Comparison of ENCODE assay signal across 8 cellular contexts in the genomic region with DNA sequence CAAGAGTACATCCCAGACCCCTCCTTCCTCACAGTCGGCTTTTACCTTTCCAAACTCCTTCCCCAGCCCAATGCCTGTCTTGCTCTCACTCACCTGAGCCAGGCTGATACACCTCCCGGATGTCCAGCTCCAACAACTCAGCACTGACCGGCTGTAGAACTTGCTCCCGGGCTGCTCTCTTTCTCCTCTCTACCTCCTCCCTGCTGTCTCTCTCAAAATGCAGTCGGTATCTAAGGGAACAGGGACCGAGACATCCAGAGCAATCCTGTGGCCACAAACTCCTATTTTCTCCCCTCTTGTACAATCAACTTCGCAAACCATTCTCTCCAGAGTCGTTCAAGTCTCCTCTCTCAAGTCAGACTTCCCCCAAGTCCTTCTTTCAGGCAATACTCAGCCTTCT. TPM values are rescaled to one million over a fixed set of nuclear protein-coding genes. Genes with fewer than 3 reads are reported as not detected.
DNase-seq lines count a peak whose midpoint lies in the region; ATAC-seq, FAIRE-seq and TF ChIP-seq lines count a peak whose summit lies in the region.

No MANE protein-coding gene starts in this region.

- H3K27ac ChIP-seq in CD4-positive, alpha-beta memory T cell (ENCODE audit: low read depth, low read length), result peak overlapping the region; percentile 96
- peak overlapping the region; percentile 97 to 99 (median 98) for H3K27ac ChIP-seq in Peyer's patch
- H3K27ac ChIP-seq in endothelial cell of umbilical vein (ENCODE audit: insufficient read depth, low read depth, low read length), result peak overlapping the region; percentile 84
- H3K27ac ChIP-seq in osteoblast (ENCODE audit: low read depth, low read length), result peak overlapping the region; percentile 98

- peaks cover 34 to 73% of the 10 kb centered on the region in 2 donors for H3K36me3 Mint-ChIP-seq in CD4-positive, alpha-beta memory T cell

- dilution Hi-C loops in endothelial cell of umbilical vein (cut with MboI; ENCODE audit: extremely low pct_ligation_motif_present, low sequenced_read_pairs), result no loop called here

- POLR2A ChIA-PET in CD4-positive, alpha-beta memory T cell (lab: Charles Lee; ENCODE audit: partially characterized antibody), result interaction anchor here (0.6 to 8.6 kb wide), 13 partner anchors 11 to 169 kb away, joined by 3 to 133 read pairs (median 5); a partner anchor contains a TSS
- POLR2A ChIA-PET in endothelial cell of umbilical vein (lab: Charles Lee), result no interaction called here

- FAIRE-seq in endothelial cell of umbilical vein (lab: Jason Lieb, UNC), result no peak
- FAIRE-seq in frontal cortex (lab: Jason Lieb, UNC), result no peak

- no peak for TF ChIP-seq CTCF in Peyer's patch (IDR thresholded peaks at IDR 0.05)
- TF ChIP-seq CTCF in endothelial cell of umbilical vein (IDR thresholded peaks at IDR 0.05; ENCODE audit: extremely low read depth in 1 of 2, insufficient read depth in 1 of 2, low read depth in 1 of 2, low read length in 2 of 2), result no peak
- no peak for TF ChIP-seq CTCF in osteoblast (IDR thresholded peaks at IDR 0.05; ENCODE audit: extremely low read depth, low read depth, low read length)

- H3K27me3 ChIP-seq in CD4-positive, alpha-beta memory T cell (ENCODE audit: insufficient read depth, low read length), result no peaks in the 10 kb centered on the region
- H3K27me3 ChIP-seq in Peyer's patch, result no peaks in the 10 kb centered on the region
- H3K27me3 ChIP-seq in endothelial cell of umbilical vein (ENCODE audit: control insufficient read depth in 2 of 2, insufficient read depth in 2 of 2, low read length in 2 of 2), result no peaks in the 10 kb centered on the region
- no peaks in the 10 kb centered on the region for H3K27me3 ChIP-seq in osteoblast (ENCODE audit: insufficient read depth, low read length)

- H3K36me3 ChIP-seq in CD4-positive, alpha-beta memory T cell (ENCODE audit: insufficient read depth, low read length), result peaks cover 42% of the 10 kb centered on the region
- peaks cover 0 to 39% (median 0%) of the 10 kb centered on the region in 3 donors for H3K36me3 ChIP-seq in Peyer's patch
- peaks cover 0 to 17% of the 10 kb centered on the region in 2 experiments for H3K36me3 ChIP-seq in endothelial cell of umbilical vein (ENCODE audit: control insufficient read depth in 2 of 2, extremely low read depth in 1 of 2, insufficient read depth in 2 of 2, low read length in 2 of 2)
- H3K36me3 ChIP-seq in osteoblast (ENCODE audit: insufficient read depth, low read length), result peaks cover 49% of the 10 kb centered on the region

- H2AFZ ChIP-seq in endothelial cell of umbilical vein (ENCODE audit: low read depth, low read length), result peak overlapping the region; percentile 94
- H2AFZ ChIP-seq in osteoblast (ENCODE audit: low read length), result peak overlapping the region; percentile 94

- H3K4me2 ChIP-seq in endothelial cell of umbilical vein (ENCODE audit: insufficient read depth, low read length) (peak overlapping the region; percentile 83), osteoblast (ENCODE audit: insufficient read depth, low read length) (peak overlapping the region; percentile 94)

- H3K27ac Mint-ChIP-seq in CD4-positive, alpha-beta memory T cell, result peak overlapping the region; percentile 97 to 100 (median 100)

- TF ChIP-seq POLR2A in Peyer's patch (IDR thresholded peaks at IDR 0.05) (no peak), endothelial cell of umbilical vein (IDR thresholded peaks at IDR 0.05; ENCODE audit: low read depth, low read length) (no peak)

- peaks cover 30% of the 10 kb centered on the region for H3K4me1 ChIP-seq in CD4-positive, alpha-beta memory T cell (ENCODE audit: insufficient read depth, low read length)
- H3K4me1 ChIP-seq in Peyer's patch (peaks cover 4 to 20% (median 8%) of the 10 kb centered on the region in 4 donors), endothelial cell of umbilical vein (ENCODE audit: control insufficient read depth, extremely low read depth, insufficient read depth, low read length) (peaks cover 19% of the 10 kb centered on the region), osteoblast (ENCODE audit: insufficient read depth, low read length) (peaks cover 18% of the 10 kb centered on the region)

- peak overlapping the region in 1 of 2 donors; percentile 47 for H3K4me3 ChIP-seq in CD4-positive, alpha-beta memory T cell (ENCODE audit: low read length in 2 of 2)
- H3K4me3 ChIP-seq in Peyer's patch (peak overlapping the region; percentile 80 to 96 (median 94)), endothelial cell of umbilical vein (replicated peaks in 1 of 3; ENCODE audit: insufficient read depth in 1 of 3, low read depth in 1 of 3, low read length in 3 of 3) (peak overlapping the region; percentile 39 to 93 (median 52)), osteoblast (ENCODE audit: insufficient read depth, low read length) (peak overlapping the region; percentile 92)

- CTCF ChIA-PET in CD4-positive, alpha-beta memory T cell (lab: Charles Lee; ENCODE audit: partially characterized antibody), result interaction anchor here (1.0 to 21.7 kb wide), 6 partner anchors 9 to 117 kb away, joined by 3 to 416 read pairs (median 6); a partner anchor contains a TSS
- CTCF ChIA-PET in endothelial cell of umbilical vein (lab: Charles Lee), result interaction anchor here (0.9 to 4.9 kb wide), 8 partner anchors 10 to 176 kb away, joined by 3 to 65 read pairs (median 5); no protein-coding TSS in a partner anchor

- H3K79me2 ChIP-seq in endothelial cell of umbilical vein (ENCODE audit: control insufficient read depth, insufficient read depth, low read length) (peaks cover 16% of the 10 kb centered on the region), osteoblast (ENCODE audit: insufficient read depth, low read length) (peaks cover 61% of the 10 kb centered on the region)

- no TSS peak for BruUV-seq in endothelial cell of umbilical vein (replicated peaks; lab: Mats Ljungman, UMichigan)

- peak overlapping the region; percentile 97 to 100 (median 99) for H3K4me3 Mint-ChIP-seq in CD4-positive, alpha-beta memory T cell

- peaks cover 0 to 1% of the 10 kb centered on the region in 2 donors for H3K27me3 Mint-ChIP-seq in CD4-positive, alpha-beta memory T cell

- no peaks in the 10 kb centered on the region for H3K9me3 ChIP-seq in CD4-positive, alpha-beta memory T cell (ENCODE audit: control insufficient read depth in 1 of 2, low read length in 2 of 2)
- H3K9me3 ChIP-seq in Peyer's patch, result no peaks in the 10 kb centered on the region
- H3K9me3 ChIP-seq in endothelial cell of umbilical vein (replicated peaks; ENCODE audit: control insufficient read depth, insufficient read depth, low read length), result no peaks in the 10 kb centered on the region
- no peaks in the 10 kb centered on the region for H3K9me3 ChIP-seq in osteoblast (ENCODE audit: low read depth, low read length)

- H3K4me1 Mint-ChIP-seq in CD4-positive, alpha-beta memory T cell, result peaks cover 25 to 62% (median 39%) of the 10 kb centered on the region in 4 donors

- peaks cover 0 to 4% (median 0%) of the 10 kb centered on the region in 8 donors for H3K9me3 Mint-ChIP-seq in CD4-positive, alpha-beta memory T cell

- no peaks in the 10 kb centered on the region for H3K9me1 ChIP-seq in endothelial cell of umbilical vein (replicated peaks; ENCODE audit: control insufficient read depth, extremely low read depth, insufficient read depth, low read length)

- no peaks in the 10 kb centered on the region for H4K20me1 ChIP-seq in endothelial cell of umbilical vein (replicated peaks; ENCODE audit: control insufficient read depth, extremely low read depth, insufficient read depth, low read length)
- peaks cover 11% of the 10 kb centered on the region for H4K20me1 ChIP-seq in osteoblast (ENCODE audit: insufficient read depth, low read length)

- peak overlapping the region; percentile 86 for H3K9ac ChIP-seq in endothelial cell of umbilical vein (replicated peaks; ENCODE audit: extremely low read depth, insufficient read depth, low read length)

- no peak for ATAC-seq in GM21619 (IDR thresholded peaks at IDR 0.05; ENCODE audit: unreplicated experiment)

- intact Hi-C loops in CD4-positive, alpha-beta memory T cell (cut with micrococcal nuclease), result loop anchor here (5.0 to 10.0 kb wide), 2 partner anchors 228 to 350 kb away; a partner anchor contains a TSS
- intact Hi-C loops in endothelial cell of umbilical vein (cut with micrococcal nuclease), result loop anchor here (1.0 kb wide), 1 partner anchor 11 kb away; no protein-coding TSS in a partner anchor

- no peak for DNase-seq in CD4-positive, alpha-beta memory T cell
- no peak for DNase-seq in Peyer's patch
- no peak for DNase-seq in endothelial cell of umbilical vein (ENCODE audit: low read depth, low spot score)
- peak; percentile 51 for DNase-seq in osteoblast (ENCODE audit: insufficient read length, low spot score, missing footprints)
- DNase-seq in kidney glomerular epithelial cell (lab: John Stamatoyannopoulos, UW), result no peak
- no peak for DNase-seq in UCSD-AML1 (lab: John Stamatoyannopoulos, UW; ENCODE audit: unreplicated experiment)
- no peak for DNase-seq in frontal cortex (ENCODE audit: low spot score in 2 of 2)

RNA-seq across cellular contexts. Expression of a gene that starts 1.3 kb away (rescaled TPM):
- 10 to 100 TPM; 83.4 to 83.9 TPM for total RNA-seq in CD4-positive, alpha-beta memory T cell
- polyA plus RNA-seq in CD4-positive, alpha-beta memory T cell, result 10 to 100 TPM; 37.4 to 51.5 TPM
- 10 to 100 TPM; 26.6 to 40.4 (median 33.8) TPM for total RNA-seq in Peyer's patch
- 87.3 and 103 TPM in 2 replicates for total RNA-seq in endothelial cell of umbilical vein
- 58.4 and 63.1 TPM in 2 replicates for polyA plus RNA-seq in endothelial cell of umbilical vein
- 48.2 and 59.3 TPM in 2 replicates for polyA plus RNA-seq in endothelial cell of umbilical vein (2011; cell fraction: cytosol; rRNA removed)
- 60.5 and 77.4 TPM in 2 replicates for polyA plus RNA-seq in endothelial cell of umbilical vein (2011; cell fraction: nucleus; rRNA removed)
- 60.2 and 63.8 TPM in 2 replicates for polyA plus RNA-seq in endothelial cell of umbilical vein (2012)
- 53.5 and 54.4 TPM in 2 replicates for polyA minus RNA-seq in endothelial cell of umbilical vein
- polyA minus RNA-seq in endothelial cell of umbilical vein (2011; cell fraction: cytosol; rRNA and poly(A)+ RNA removed), result 19.0 TPM
- polyA minus RNA-seq in endothelial cell of umbilical vein (2011; cell fraction: nucleus; rRNA and poly(A)+ RNA removed), result 22.0 and 23.6 TPM in 2 replicates
- 56.5 and 64.8 TPM in 2 replicates for total RNA-seq in osteoblast
- total RNA-seq in frontal cortex, result 28.1 TPM

RNA-seq across cellular contexts. Expression of a gene that starts 2.1 kb away (rescaled TPM):
- total RNA-seq in CD4-positive, alpha-beta memory T cell, result 10 to 100 TPM; 26.4 to 29.1 TPM
- polyA plus RNA-seq in CD4-positive, alpha-beta memory T cell, result 1 to 10 TPM; 4.3 to 8.5 TPM
- total RNA-seq in Peyer's patch (1 to 10 TPM; 1.7 to 9.0 (median 4.8) TPM), endothelial cell of umbilical vein (10.6 and 12.0 TPM in 2 replicates), osteoblast (6.8 and 7.2 TPM in 2 replicates), frontal cortex (12.2 TPM)
- 22.3 and 23.3 TPM in 2 replicates for polyA plus RNA-seq in endothelial cell of umbilical vein
- 12.1 and 12.9 TPM in 2 replicates for polyA plus RNA-seq in endothelial cell of umbilical vein (2011; cell fraction: cytosol; rRNA removed)
- polyA plus RNA-seq in endothelial cell of umbilical vein (2011; cell fraction: nucleus; rRNA removed), result 13.5 and 15.0 TPM in 2 replicates
- 6.6 and 8.4 TPM in 2 replicates for polyA plus RNA-seq in endothelial cell of umbilical vein (2012)
- polyA minus RNA-seq in endothelial cell of umbilical vein, result 15.3 and 22.2 TPM in 2 replicates
- polyA minus RNA-seq in endothelial cell of umbilical vein (2011; cell fraction: cytosol; rRNA and poly(A)+ RNA removed), result 22.1 TPM
- polyA minus RNA-seq in endothelial cell of umbilical vein (2011; cell fraction: nucleus; rRNA and poly(A)+ RNA removed), result 7.6 and 12.0 TPM in 2 replicates

RNA-seq across cellular contexts. Expression of a gene that starts 16.3 kb away (rescaled TPM):
- 10 to 100 TPM; 60.8 to 66.8 TPM for total RNA-seq in CD4-positive, alpha-beta memory T cell
- 10 to 100 TPM in 1 of 2 donors, 1 to 10 TPM in 1; 7.5 to 46.6 TPM for polyA plus RNA-seq in CD4-positive, alpha-beta memory T cell
- total RNA-seq in Peyer's patch (100 to 1,000 TPM in 1 of 4 donors, 10 to 100 TPM in 3; 38.6 to 328 (median 45.2) TPM), endothelial cell of umbilical vein (55.8 and 60.3 TPM in 2 replicates), osteoblast (37.3 and 37.4 TPM in 2 replicates), frontal cortex (18.8 TPM)
- polyA plus RNA-seq in endothelial cell of umbilical vein, result 29.0 and 34.0 TPM in 2 replicates
- 37.2 and 42.3 TPM in 2 replicates for polyA plus RNA-seq in endothelial cell of umbilical vein (2011; cell fraction: cytosol; rRNA removed)
- polyA plus RNA-seq in endothelial cell of umbilical vein (2011; cell fraction: nucleus; rRNA removed), result 73.9 and 111 TPM in 2 replicates
- 53.7 and 54.0 TPM in 2 replicates for polyA plus RNA-seq in endothelial cell of umbilical vein (2012)
- polyA minus RNA-seq in endothelial cell of umbilical vein, result 48.1 and 55.2 TPM in 2 replicates
- 50.5 TPM for polyA minus RNA-seq in endothelial cell of umbilical vein (2011; cell fraction: cytosol; rRNA and poly(A)+ RNA removed)
- 23.3 and 30.2 TPM in 2 replicates for polyA minus RNA-seq in endothelial cell of umbilical vein (2011; cell fraction: nucleus; rRNA and poly(A)+ RNA removed)
